Comparison of ENCODE assay signal across 27 cellular contexts in the genomic region with DNA sequence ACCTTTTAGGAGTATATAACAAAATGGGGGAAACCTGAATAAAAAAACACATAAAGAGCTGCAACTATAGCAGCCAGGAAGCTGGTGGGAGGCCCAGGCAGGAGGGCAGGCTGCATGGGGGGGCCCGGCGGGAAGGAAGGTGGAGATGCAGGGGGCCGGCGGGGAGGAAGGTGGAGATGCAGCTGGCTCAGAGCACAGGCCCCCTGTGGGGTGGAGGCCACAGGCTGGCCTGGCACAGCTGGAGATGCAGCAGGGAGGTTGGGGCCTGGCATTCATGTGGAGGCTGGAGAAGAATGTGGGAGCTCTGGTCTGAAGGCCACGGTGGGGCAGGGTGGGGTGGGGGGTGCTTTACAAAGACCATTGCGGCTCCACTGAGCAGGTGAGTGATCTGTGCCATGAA. TPM values are rescaled to one million over a fixed set of nuclear protein-coding genes. Genes with fewer than 3 reads are reported as not detected.
"Had no signal": no experiment of that assay in that cellular context is flagged by ENCODE, and none has a peak within 500 bp of the region (broad histone marks: within the 10 kb centered on the region; RNA-seq: fewer than 3 reads in every experiment).

No MANE protein-coding gene starts in this region.

- H3K4me3 ChIP-seq: adrenal gland, breast epithelium, right atrium auricular region, tibial artery had no signal

- FAIRE-seq: astrocyte, kidney had no signal

- H3K9me3 Mint-ChIP-seq: activated T-helper 1 cell treated with anti-CD3 and anti-CD28 coated beads, Interleukin-12 subunit alpha, Interleukin-12 subunit beta, Interleukin-2, Interleukin-4 antibody, amounts not matched to agents 30 ng/mL and 10 ng/mL and 1 ng/mL, durations not matched to agents 14 hours and 24 hours and 36 hours; dendritic cell treated with granulocyte-macrophage colony-stimulating factor and Interleukin-4, amounts not matched to agents 40 ng/mL and 50 ng/mL, for 4 days; nephron had no signal

- H3K27ac Mint-ChIP-seq: activated T-helper 1 cell treated with anti-CD3 and anti-CD28 coated beads, Interleukin-12 subunit alpha, Interleukin-12 subunit beta, Interleukin-2, Interleukin-4 antibody, amounts not matched to agents 30 ng/mL and 10 ng/mL and 1 ng/mL, durations not matched to agents 14 hours and 24 hours and 36 hours; dendritic cell treated with granulocyte-macrophage colony-stimulating factor and Interleukin-4, amounts not matched to agents 40 ng/mL and 50 ng/mL, for 4 days; nephron had no signal

- H3K4me1 ChIP-seq: adrenal gland, breast epithelium, right atrium auricular region, tibial artery had no signal

- H3K27me3 ChIP-seq: adrenal gland, breast epithelium, right atrium auricular region, tibial artery had no signal

- DNase-seq: activated CD4-positive, alpha-beta T cell treated with anti-CD3 and anti-CD28 coated beads, Interleukin-2, amount 50 U/mL, for 4 hours; activated naive CD4-positive, alpha-beta T cell treated with Interleukin-2 at 50 U/mL for 16 hours; activated T-cell treated with anti-CD3 and anti-CD28 coated beads for 4 hours; effector memory CD4-positive, alpha-beta T cell; hippocampal formation; kidney; mammary epithelial cell; midbrain; occipital lobe; stimulated activated CD4-positive, alpha-beta T cell treated with anti-CD3 and anti-CD28 coated beads, Interleukin-12 subunit alpha, Interleukin-12 subunit beta, amount 100 ng/mL, for 4 hours; stimulated activated CD4-positive, alpha-beta T cell treated with anti-CD3 and anti-CD28 coated beads, Interleukin-1b, Interleukin-23, amount 100 ng/mL, for 48 hours; stimulated activated CD8-positive, alpha-beta memory T cell treated with anti-CD3 and anti-CD28 coated beads, Interleukin-4, amount 100 ng/mL, for 48 hours; stimulated activated naive CD8-positive, alpha-beta T cell treated with anti-CD3 and anti-CD28 coated beads, Interleukin-15, Interleukin-2, amounts not matched to agents 100 U/mL and 50 U/mL, for 24 hours; substantia nigra; T-helper 17 cell; tibial artery; WERI-Rb-1 had no signal

- H3K27ac ChIP-seq: adrenal gland, breast epithelium, right atrium auricular region, tibial artery, WERI-Rb-1 had no signal

- H3K4me3 Mint-ChIP-seq: activated T-helper 1 cell treated with anti-CD3 and anti-CD28 coated beads, Interleukin-12 subunit alpha, Interleukin-12 subunit beta, Interleukin-2, Interleukin-4 antibody, amounts not matched to agents 30 ng/mL and 10 ng/mL and 1 ng/mL, durations not matched to agents 14 hours and 24 hours and 36 hours; dendritic cell treated with granulocyte-macrophage colony-stimulating factor and Interleukin-4, amounts not matched to agents 40 ng/mL and 50 ng/mL, for 4 days; nephron; T-helper 17 cell had no signal

- ATAC-seq: left lobe of liver; stimulated activated naive CD8-positive, alpha-beta T cell treated with anti-CD3 and anti-CD28 coated beads, Interleukin-15, Interleukin-2, amounts not matched to agents 100 U/mL and 50 U/mL, for 24 hours; T-helper 17 cell had no signal

- H3K9me3 ChIP-seq: adrenal gland, breast epithelium, right atrium auricular region, tibial artery had no signal

RNA-seq across cellular contexts. Expression of a gene that starts 31.4 kb away (rescaled TPM):
- total RNA-seq: activated CD8-positive, alpha-beta memory T cell treated with anti-CD3 and anti-CD28 coated beads for 36 hours; activated T-helper 1 cell treated with anti-CD3 and anti-CD28 coated beads, Interleukin-12 subunit alpha, Interleukin-12 subunit beta, Interleukin-2, Interleukin-4 antibody, amounts not matched to agents 30 ng/mL and 10 ng/mL and 1 ng/mL, durations not matched to agents 14 hours and 24 hours and 36 hours; astrocyte; glomerular endothelial cell; mammary epithelial cell had no signal
- polyA plus RNA-seq: mammary epithelial cell had no signal
